27 cellular contexts compared by ENCODE assay signal in genomic region chr7:22008683-22009082, GRCh38.
DNase-seq lines count a peak whose midpoint lies in the region; ATAC-seq, FAIRE-seq and TF ChIP-seq lines count a peak whose summit lies in the region.
"Had no signal": no experiment of that assay in that cellular context is flagged by ENCODE, and none has a peak within 500 bp of the region (broad histone marks: within the 10 kb centered on the region; RNA-seq: fewer than 3 reads in every experiment).

No MANE protein-coding gene starts in this region.

- H3K4me1 Mint-ChIP-seq in neural progenitor cell: peaks cover 19% of the 10 kb centered on the region
- H3K4me1 Mint-ChIP-seq: CD4-positive, alpha-beta memory T cell; CD4-positive, CD25-positive, alpha-beta regulatory T cell; CD8-positive, alpha-beta memory T cell had no signal

- no peak overlapping the region for H3K4me2 ChIP-seq in HepG2 (ENCODE audit: low read depth, low read length)
- 0 out of 2 replicates have a peak overlapping the region, but pooled peaks have one; percentile 3 for H3K4me2 ChIP-seq in PC-9
- peak overlapping the region; percentile 60 for H3K4me2 ChIP-seq in neural progenitor cell

- no peaks in the 10 kb centered on the region for H3F3A ChIP-seq in PC-9 (ENCODE audit: insufficient read depth, low read depth)
- no peaks in the 10 kb centered on the region for H3F3A ChIP-seq in neural progenitor cell (ENCODE audit: low read depth)

- H3K9ac ChIP-seq in HepG2 (ENCODE audit: insufficient read depth, low read depth, low read length) (no peak overlapping the region), neural progenitor cell (no peak overlapping the region)
- H3K9ac ChIP-seq: BLaER1 had no signal

- H3K4me3 Mint-ChIP-seq in neural progenitor cell: no peak overlapping the region
- H3K4me3 Mint-ChIP-seq: CD14-positive monocyte; CD4-positive, alpha-beta memory T cell; CD4-positive, CD25-positive, alpha-beta regulatory T cell; CD8-positive, alpha-beta memory T cell had no signal

- FAIRE-seq in HepG2 (lab: Jason Lieb, UNC): no peak
- FAIRE-seq: GM12892, GM19239 had no signal

- DNase-seq in HepG2 (ENCODE audit: low spot score) (no peak), right lobe of liver (no peak), MG63 (no peak), PC-9 (no peak), neural progenitor cell (ENCODE audit: low spot score) (no peak), GM13976 (ENCODE audit: low spot score) (no peak), nucleus accumbens (lab: John Stamatoyannopoulos, UW) (no peak), right atrium auricular region (ENCODE audit: low spot score) (no peak)
- DNase-seq: ACHN; BE2C; C1 segment of cervical spinal cord; CD4-positive, alpha-beta memory T cell; CD4-positive, CD25-positive, alpha-beta regulatory T cell; CD8-positive, alpha-beta memory T cell; DMS 273 treated with DMSO at 0.1 percent for 48 hours; DMS153; DMS53; DMS79; DND-41; EL; GDM1 had no signal

- H3K27me3 ChIP-seq in HepG2 (ENCODE audit: control insufficient read depth in 1 of 2, insufficient read depth in 2 of 2, low read length in 2 of 2) (peaks cover 0 to 18% of the 10 kb centered on the region in 2 experiments; a peak in 3 of 5 replicates), right lobe of liver (no peaks in the 10 kb centered on the region), MG63 (no peaks in the 10 kb centered on the region), PC-9 (ENCODE audit: insufficient read depth, low read depth) (peaks cover 69% of the 10 kb centered on the region), neural progenitor cell (no peaks in the 10 kb centered on the region), right atrium auricular region (no peaks in the 10 kb centered on the region)
- H3K27me3 ChIP-seq: BLaER1 had no signal

- no peaks in the 10 kb centered on the region for H3K36me3 ChIP-seq in HepG2 (replicated peaks in 1 of 2; ENCODE audit: control insufficient read depth in 1 of 2, insufficient read depth in 2 of 2, low read length in 2 of 2)
- no peaks in the 10 kb centered on the region for H3K36me3 ChIP-seq in right lobe of liver
- H3K36me3 ChIP-seq in MG63: no peaks in the 10 kb centered on the region
- no peaks in the 10 kb centered on the region for H3K36me3 ChIP-seq in PC-9 (ENCODE audit: low read depth)
- no peaks in the 10 kb centered on the region for H3K36me3 ChIP-seq in neural progenitor cell
- no peaks in the 10 kb centered on the region for H3K36me3 ChIP-seq in right atrium auricular region
- H3K36me3 ChIP-seq: BE2C, BLaER1 had no signal

- H3K9me2 ChIP-seq in PC-9 (ENCODE audit: insufficient read depth): no peaks in the 10 kb centered on the region; the same call in 1 of the 2 replicates

- no peak overlapping the region for H3K4me3 ChIP-seq in HepG2 (replicated peaks in 1 of 3; ENCODE audit: insufficient read depth in 1 of 3, low read depth in 2 of 3, low read length in 3 of 3)
- no peak overlapping the region for H3K4me3 ChIP-seq in right lobe of liver
- H3K4me3 ChIP-seq in MG63: 0 out of 2 replicates have a peak overlapping the region, but pooled peaks have one; percentile 5
- no peak overlapping the region for H3K4me3 ChIP-seq in PC-9
- no peak overlapping the region for H3K4me3 ChIP-seq in neural progenitor cell
- no peak overlapping the region for H3K4me3 ChIP-seq in right atrium auricular region
- H3K4me3 ChIP-seq: BLaER1, GM12878 had no signal

- in situ Hi-C loops in HepG2 (cut with HindIII; ENCODE audit: extremely low pct_ligation_motif_present, low pct_unique_long_range_greater_than_20kb): no loop called here
- in situ Hi-C loops in GM13976 (cut with MboI; ENCODE audit: low sequenced_read_pairs, unreplicated experiment): loop anchor here (25.0 kb wide), 1 partner anchor 746 kb away; no protein-coding TSS in a partner anchor

- ATAC-seq in HepG2: no peak
- no peak for ATAC-seq in right lobe of liver
- ATAC-seq: GM12878 had no signal

- intact Hi-C loops in HepG2 (cut with micrococcal nuclease; ENCODE audit: unreplicated experiment): no loop called here
- intact Hi-C loops in right lobe of liver (cut with DNase I): no loop called here
- intact Hi-C loops in PC-9 (cut with micrococcal nuclease; ENCODE audit: unreplicated experiment): no loop called here

- H4K20me1 ChIP-seq in HepG2 (ENCODE audit: insufficient read depth, low read length) (no peaks in the 10 kb centered on the region), PC-9 (ENCODE audit: insufficient read depth) (no peaks in the 10 kb centered on the region), neural progenitor cell (ENCODE audit: low read depth) (no peaks in the 10 kb centered on the region)
- H4K20me1 ChIP-seq: BLaER1 had no signal

- TF ChIP-seq EP300 in HepG2 (IDR thresholded peaks at IDR 0.05; ENCODE audit: low read depth in 2 of 2, low read length in 2 of 2) (no peak), HepG2 (CRISPR knock-in tag; IDR thresholded peaks at IDR 0.05; ENCODE audit: borderline replicate concordance) (no peak)

- 10% methylated on average over 5 of the region's 5 CpGs for WGBS in HepG2 (ENCODE audit: low lambda C conversion rate)
- WGBS in right lobe of liver (ENCODE audit: insufficient coverage, low coverage, low lambda C conversion rate, missing lambda C conversion rate): 50% methylated on average over 5 of the region's 5 CpGs

- TF ChIP-seq POLR2A in HepG2 (IDR thresholded peaks at IDR 0.05; ENCODE audit: insufficient read depth in 1 of 2, low read depth in 2 of 2, low read length in 2 of 2) (no peak), right lobe of liver (IDR thresholded peaks at IDR 0.05) (no peak)

- POLR2A ChIA-PET in HepG2 (lab: Yijun Ruan, JAX): no interaction called here
- POLR2A ChIA-PET in PC-9 (lab: Charles Lee; ENCODE audit: unreplicated experiment): no interaction called here

- no peaks in the 10 kb centered on the region for H3K79me2 ChIP-seq in HepG2 (ENCODE audit: insufficient read depth, low read length)
- H3K79me2 ChIP-seq in PC-9 (ENCODE audit: low read depth): no peaks in the 10 kb centered on the region
- no peaks in the 10 kb centered on the region for H3K79me2 ChIP-seq in neural progenitor cell (ENCODE audit: low read depth)

- H3K27me3 Mint-ChIP-seq in neural progenitor cell (ENCODE audit: insufficient read depth, low read depth): peaks cover 8% of the 10 kb centered on the region

- no peaks in the 10 kb centered on the region for H3K36me3 Mint-ChIP-seq in neural progenitor cell
- H3K36me3 Mint-ChIP-seq: CD14-positive monocyte; CD4-positive, alpha-beta memory T cell; CD4-positive, CD25-positive, alpha-beta regulatory T cell; CD8-positive, alpha-beta memory T cell had no signal

- BruUV-seq in HepG2 (replicated peaks; lab: Mats Ljungman, UMichigan): no TSS peak
- no TSS peak for BruUV-seq in PC-9 (replicated peaks; lab: Mats Ljungman, UMichigan)

- no peak overlapping the region for H3K27ac Mint-ChIP-seq in neural progenitor cell
- H3K27ac Mint-ChIP-seq: CD14-positive monocyte; CD4-positive, alpha-beta memory T cell; CD4-positive, CD25-positive, alpha-beta regulatory T cell had no signal

- H3K4me1 ChIP-seq in HepG2 (ENCODE audit: insufficient read depth, low read length) (no peaks in the 10 kb centered on the region), right lobe of liver (no peaks in the 10 kb centered on the region), PC-9 (replicated peaks; ENCODE audit: insufficient read depth) (no peaks in the 10 kb centered on the region), neural progenitor cell (peaks cover 14% of the 10 kb centered on the region), right atrium auricular region (no peaks in the 10 kb centered on the region)
- H3K4me1 ChIP-seq: BE2C had no signal

- TF ChIP-seq CTCF in HepG2 (CRISPR knock-in tag; IDR thresholded peaks at IDR 0.05) (no peak), right lobe of liver (IDR thresholded peaks at IDR 0.05) (no peak), PC-9 (conservative IDR thresholded peaks at IDR 0.05) (no peak), neural progenitor cell (IDR thresholded peaks at IDR 0.05) (no peak), GM13976 (IDR thresholded peaks at IDR 0.05; ENCODE audit: borderline replicate concordance, control extremely low read depth, extremely low read depth, insufficient read depth, missing control alignments) (no peak), right atrium auricular region (IDR thresholded peaks at IDR 0.05) (no peak)

- H2AFZ ChIP-seq in HepG2 (ENCODE audit: low read length) (no peak overlapping the region), PC-9 (no peak overlapping the region), neural progenitor cell (replicated peaks) (no peak overlapping the region)

- TF ChIP-seq RAD21 in HepG2 (CRISPR knock-in tag; IDR thresholded peaks at IDR 0.05): no peak

- H3K9me3 Mint-ChIP-seq in neural progenitor cell: no peaks in the 10 kb centered on the region
- H3K9me3 Mint-ChIP-seq: CD14-positive monocyte; CD4-positive, alpha-beta memory T cell; CD4-positive, CD25-positive, alpha-beta regulatory T cell; CD8-positive, alpha-beta memory T cell had no signal

- H3K27ac ChIP-seq in HepG2 (ENCODE audit: extremely low read length, insufficient read depth, low read length) (no peak overlapping the region), right lobe of liver (no peak overlapping the region), PC-9 (no peak overlapping the region), neural progenitor cell (no peak overlapping the region), right atrium auricular region (no peak overlapping the region)
- H3K27ac ChIP-seq: 22Rv1, BLaER1 had no signal

- CTCF ChIA-PET in HepG2 (lab: Yijun Ruan, JAX; ENCODE audit: low intra/inter-chr PET ratio, low total read pairs) (no interaction called here), PC-9 (lab: Charles Lee) (no interaction called here)

- H3K9me3 ChIP-seq in HepG2 (ENCODE audit: low read length) (no peaks in the 10 kb centered on the region), right lobe of liver (no peaks in the 10 kb centered on the region), MG63 (no peaks in the 10 kb centered on the region), PC-9 (ENCODE audit: insufficient read depth, low read depth) (no peaks in the 10 kb centered on the region), neural progenitor cell (ENCODE audit: low read depth) (no peaks in the 10 kb centered on the region), right atrium auricular region (no peaks in the 10 kb centered on the region)
- H3K9me3 ChIP-seq: BE2C, BLaER1 had no signal

TF ChIP-seq in HepG2, 621 proteins besides CTCF, POLR2A, EP300 and RAD21:
- TF ChIP-seq HNRNPK (IDR thresholded peaks at IDR 0.05; ENCODE audit: low read depth, low read length, poor library complexity, severe bottlenecking) (peak; percentile 92), TOPORS (CRISPR knock-in tag; IDR thresholded peaks at IDR 0.05) (no peak)
